ENCODE assay signal across 18 cellular contexts in genomic region chr22:42950281-42950680, GRCh38.
"Had no signal": no experiment of that assay in that cellular context is flagged by ENCODE, and none has a peak within 500 bp of the region (broad histone marks: within the 10 kb centered on the region; RNA-seq: fewer than 3 reads in every experiment).

No MANE protein-coding gene starts in this region.

- H3K27me3 Mint-ChIP-seq: dendritic cell treated with granulocyte-macrophage colony-stimulating factor and Interleukin-4, amounts not matched to agents 40 ng/mL and 50 ng/mL, for 4 days; effector memory CD8-positive, alpha-beta T cell; natural killer cell treated with Interleukin-12 subunit alpha and Interleukin-12 subunit beta and Interleukin-15 and Interleukin-18, amount 100 ng/mL, for 72 hours; progenitor cell of endocrine pancreas had no signal

- ATAC-seq: effector memory CD8-positive, alpha-beta T cell; left colon; natural killer cell treated with Interleukin-12 subunit alpha and Interleukin-12 subunit beta and Interleukin-15 and Interleukin-18, amount 100 ng/mL, for 72 hours; pancreas; right cardiac atrium; stimulated activated effector memory CD8-positive, alpha-beta T cell treated with anti-CD3 and anti-CD28 coated beads, Interleukin-12 subunit alpha, Interleukin-12 subunit beta, amount 100 ng/mL, for 72 hours; stimulated activated naive CD8-positive, alpha-beta T cell treated with anti-CD3 and anti-CD28 coated beads, Interleukin-15, Interleukin-2, amounts not matched to agents 100 U/mL and 50 U/mL, for 24 hours had no signal

- H3K27me3 ChIP-seq: esophagus squamous epithelium, pancreas, testis had no signal

- DNase-seq: effector memory CD8-positive, alpha-beta T cell; esophagus squamous epithelium; foreskin fibroblast; left colon; mammary epithelial cell; occipital lobe; right cardiac atrium; stimulated activated CD4-positive, alpha-beta T cell treated with anti-CD3 and anti-CD28 coated beads, Interleukin-4, amount 100 ng/mL, for 1 hour; stimulated activated CD8-positive, alpha-beta memory T cell treated with anti-CD3 and anti-CD28 coated beads, Interleukin-4, amount 100 ng/mL, for 48 hours; stimulated activated naive CD8-positive, alpha-beta T cell treated with anti-CD3 and anti-CD28 coated beads, Interleukin-15, Interleukin-2, amounts not matched to agents 100 U/mL and 50 U/mL, for 24 hours; testis had no signal

- H3K4me3 ChIP-seq: esophagus squamous epithelium, pancreas, testis had no signal

- FAIRE-seq: pancreas, urothelium cell line had no signal

- H3K27ac Mint-ChIP-seq: dendritic cell treated with granulocyte-macrophage colony-stimulating factor and Interleukin-4, amounts not matched to agents 40 ng/mL and 50 ng/mL, for 4 days; natural killer cell treated with Interleukin-12 subunit alpha and Interleukin-12 subunit beta and Interleukin-15 and Interleukin-18, amount 100 ng/mL, for 72 hours; progenitor cell of endocrine pancreas; stimulated activated effector memory CD8-positive, alpha-beta T cell treated with anti-CD3 and anti-CD28 coated beads, Interleukin-12 subunit alpha, Interleukin-12 subunit beta, amount 100 ng/mL, for 72 hours had no signal

- H3K4me3 Mint-ChIP-seq: dendritic cell treated with granulocyte-macrophage colony-stimulating factor and Interleukin-4, amounts not matched to agents 40 ng/mL and 50 ng/mL, for 4 days; effector memory CD8-positive, alpha-beta T cell; natural killer cell treated with Interleukin-12 subunit alpha and Interleukin-12 subunit beta and Interleukin-15 and Interleukin-18, amount 100 ng/mL, for 72 hours; stimulated activated effector memory CD8-positive, alpha-beta T cell treated with anti-CD3 and anti-CD28 coated beads, Interleukin-12 subunit alpha, Interleukin-12 subunit beta, amount 100 ng/mL, for 72 hours had no signal

- H3K36me3 Mint-ChIP-seq: natural killer cell treated with Interleukin-12 subunit alpha and Interleukin-12 subunit beta and Interleukin-15 and Interleukin-18, amount 100 ng/mL, for 72 hours; stimulated activated effector memory CD8-positive, alpha-beta T cell treated with anti-CD3 and anti-CD28 coated beads, Interleukin-12 subunit alpha, Interleukin-12 subunit beta, amount 100 ng/mL, for 72 hours had no signal

- H3K9me3 ChIP-seq: esophagus squamous epithelium, pancreas, testis had no signal

- H3K36me3 ChIP-seq: pancreas had no signal

- H3K9me3 Mint-ChIP-seq: effector memory CD8-positive, alpha-beta T cell; natural killer cell treated with Interleukin-12 subunit alpha and Interleukin-12 subunit beta and Interleukin-15 and Interleukin-18, amount 100 ng/mL, for 72 hours; stimulated activated effector memory CD8-positive, alpha-beta T cell treated with anti-CD3 and anti-CD28 coated beads, Interleukin-12 subunit alpha, Interleukin-12 subunit beta, amount 100 ng/mL, for 72 hours had no signal

- H3K27ac ChIP-seq: epithelial cell of prostate, pancreas, testis had no signal
